ENCODE assay signal across 12 cellular contexts in the genomic region with DNA sequence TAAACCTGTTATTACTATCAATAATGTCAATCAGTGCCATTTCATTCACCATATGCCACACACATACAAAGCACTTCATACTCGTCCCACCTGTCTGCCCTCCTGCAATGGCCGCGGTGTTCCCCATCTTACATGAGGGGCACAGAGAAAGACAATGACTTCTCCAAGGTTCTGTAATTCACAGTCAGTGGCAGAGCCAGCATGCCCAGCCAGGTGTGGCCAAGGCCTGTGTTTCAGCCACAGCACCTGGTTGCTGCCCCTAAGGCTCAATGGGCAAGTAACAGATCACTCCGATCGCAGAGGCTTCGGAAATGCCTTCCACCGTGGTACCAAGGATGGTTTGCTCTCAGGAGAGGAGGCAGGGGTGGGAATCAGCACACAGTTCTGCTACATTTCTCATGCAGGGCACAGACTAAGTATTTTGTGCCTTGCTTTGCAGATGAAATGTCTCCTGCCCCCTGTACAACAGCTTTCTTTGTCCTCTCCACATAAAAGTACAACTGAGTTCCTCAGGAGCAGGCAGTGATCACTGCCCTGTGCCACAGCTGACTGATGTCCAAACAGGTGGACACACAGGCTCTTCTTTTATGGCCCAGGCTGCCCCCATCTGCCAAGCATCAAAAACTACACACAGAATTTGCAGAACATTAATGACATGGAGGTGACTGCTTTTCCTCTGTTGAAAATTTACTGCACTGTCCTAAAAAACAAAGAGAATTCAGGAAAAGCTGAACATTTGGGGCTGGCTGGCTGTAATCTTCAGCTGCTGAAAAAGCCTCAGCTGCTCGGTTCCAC. TPM values are rescaled to one million over a fixed set of nuclear protein-coding genes. Genes with fewer than 3 reads are reported as not detected.
A peak's percentile ranks its signal among the peaks of the same experiment; 100 is the strongest.
DNase-seq lines count a peak whose midpoint lies in the region; ATAC-seq, FAIRE-seq and TF ChIP-seq lines count a peak whose summit lies in the region.
"Had no signal": no experiment of that assay in that cellular context is flagged by ENCODE, and none has a peak within 500 bp of the region (broad histone marks: within the 10 kb centered on the region; RNA-seq: fewer than 3 reads in every experiment).

No MANE protein-coding gene starts in this region.

- no peak for FAIRE-seq in A549 (lab: Jason Lieb, UNC)

- peak overlapping the region; percentile 80 for H3K4me2 ChIP-seq in A549

- ATAC-seq in A549 (peak; percentile 62 to 73; a peak in 5 of 6 replicates), left lung (peak; percentile 56), GM18861 (IDR thresholded peaks at IDR 0.05; ENCODE audit: unreplicated experiment) (no peak)
- ATAC-seq: activated naive CD8-positive, alpha-beta T cell treated with anti-CD3 and anti-CD28 coated beads, Interleukin-2, amount 50 U/mL, for 24 hours had no signal

- peaks cover 52% of the 10 kb centered on the region for H3K4me1 ChIP-seq in A549
- H3K4me1 ChIP-seq in left lung = peaks cover 5 to 10% of the 10 kb centered on the region in 2 donors

- TF ChIP-seq CTCF in A549 (IDR thresholded peaks at IDR 0.05) (peak; percentile 30), left lung (IDR thresholded peaks at IDR 0.05) (no peak), coronary artery (IDR thresholded peaks at IDR 0.05) (no peak)

- intact Hi-C loops in left lung (cut with DNase I) = no loop called here

- H3K9me3 ChIP-seq in A549 (no peaks in the 10 kb centered on the region), left lung (no peaks in the 10 kb centered on the region)

- H3K27me3 ChIP-seq in left lung = no peaks in the 10 kb centered on the region

- DNase-seq in A549 (ENCODE audit: low read depth in 1 of 2, low spot score in 1 of 2) (peak in 1 of 2 experiments; percentile 51), NCI-H146 (lab: John Stamatoyannopoulos, UW) (peak; percentile 42), dermis blood vessel endothelial cell (peak; percentile 52), left lung (peak in 1 of 2 donors; percentile 23), HK-2 (ENCODE audit: unreplicated experiment) (no peak), activated T-cell treated with anti-CD3 and anti-CD28 coated beads for 4 hours (no peak), coronary artery (ENCODE audit: low spot score) (no peak)
- DNase-seq: activated naive CD8-positive, alpha-beta T cell treated with anti-CD3 and anti-CD28 coated beads, Interleukin-2, amount 50 U/mL, for 24 hours; CD4-positive, CD25-positive, alpha-beta regulatory T cell; NCI-H2081 treated with DMSO at 0.1 percent for 48 hours had no signal

- no peak for TF ChIP-seq POLR2A in A549 (IDR thresholded peaks at IDR 0.05; ENCODE audit: low read length)

- peak; percentile 61 to 63 for TF ChIP-seq RAD21 in A549 (conservative IDR thresholded peaks at IDR 0.05 in 1 of 2, IDR thresholded peaks at IDR 0.05 in 1 of 2)

- no peaks in the 10 kb centered on the region for H3K36me3 ChIP-seq in left lung

- no peak for TF ChIP-seq EP300 in A549 (IDR thresholded peaks at IDR 0.05)

- WGBS in A549 (ENCODE audit: missing lambda C conversion rate) = 75% methylated on average over 8 of the region's 8 CpGs

- POLR2A ChIA-PET in A549 (lab: Yijun Ruan, JAX) = interaction anchor here (1.5 to 2.2 kb wide), 2 partner anchors 9 kb away, joined by 3 to 4 read pairs; no protein-coding TSS in a partner anchor

- H3K4me3 ChIP-seq in A549 (no peak overlapping the region), left lung (no peak overlapping the region), coronary artery (no peak overlapping the region)
- H3K4me3 ChIP-seq: lung had no signal

- CTCF ChIA-PET in A549 (lab: Yijun Ruan, JAX) = interaction anchor here (0.6 to 3.0 kb wide), 13 partner anchors 8 to 127 kb away, joined by 3 to 13 read pairs (median 4); a partner anchor contains a TSS

- H3K27ac ChIP-seq in A549 (peak overlapping the region; percentile 47 to 84), left lung (no peak overlapping the region), coronary artery (peak overlapping the region in 1 of 2 donors; percentile 17)

TF ChIP-seq in A549, 52 proteins besides CTCF, POLR2A, EP300 and RAD21:
- no peak for TF ChIP-seq MAZ (IDR thresholded peaks at IDR 0.05; ENCODE audit: borderline replicate concordance, low read depth, low read length)
- peak; percentile 45; the same call in 2 of the 3 replicates for TF ChIP-seq SMC3 (IDR thresholded peaks at IDR 0.05)
TF ChIP-seq in A549: peak in this region for 1.

RNA-seq across cellular contexts. Expression of a gene that starts 10.8 kb away (rescaled TPM):
- polyA plus RNA-seq in A549 (2011; rRNA removed) = 18.9 and 25.4 TPM in 2 replicates
- 20.3 and 26.9 TPM in 2 replicates for polyA plus RNA-seq in A549 (2012; cell fraction: cytosol; rRNA removed)
- 38.1 and 45.2 TPM in 2 replicates for polyA plus RNA-seq in A549 (2012; cell fraction: nucleus; rRNA removed)
- polyA plus RNA-seq in A549 (2017; fragmentation: RNase III; extraction: RNeasy Plus Mini Kit Qiagen cat#74134 plus additional on column Dnase treatment) = 29.6 to 37.6 TPM (median 33.0 TPM) in 3 replicates
- polyA minus RNA-seq in A549 (2011; rRNA and poly(A)+ RNA removed) = 32.4 and 38.2 TPM in 2 replicates
- total RNA-seq in dermis blood vessel endothelial cell = 48.5 and 81.3 TPM in 2 replicates
- 10 to 100 TPM; 24.9 to 31.4 TPM for total RNA-seq in left lung

Comparison
In these comparisons a context has a peak if more than half of its experiments do, and no peak if none do; other contexts are left out.
1. DNase-seq: peak in NCI-H146 (single experiment) and dermis blood vessel endothelial cell (single experiment); none in HK-2 (single experiment), activated T-cell treated with anti-CD3 and anti-CD28 coated beads for 4 hours (single experiment) and coronary artery (single experiment).
2. H3K27ac ChIP-seq: peak in A549 (2 of 2); none in left lung (0 of 2).